In the genomic region with DNA sequence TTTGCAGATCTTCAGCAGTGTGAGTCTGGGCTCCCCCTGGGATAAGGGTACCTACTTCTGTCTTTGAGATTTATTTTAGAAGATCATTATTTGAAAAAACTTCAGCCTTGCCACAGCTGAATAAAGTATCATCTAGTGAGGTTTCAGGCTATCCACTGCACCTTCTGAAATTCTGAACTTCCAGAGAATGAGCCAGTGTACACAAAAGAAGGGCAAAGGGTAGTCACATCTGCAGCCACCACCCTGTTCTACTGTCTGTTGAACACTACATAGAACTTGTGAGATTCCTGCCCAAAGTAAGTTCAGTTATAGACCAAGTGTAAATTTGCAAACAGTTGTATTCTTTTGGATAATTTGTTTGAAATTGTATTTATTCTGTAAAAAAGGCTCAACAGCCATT, we compare ENCODE assay signal across 22 cellular contexts.
"Had no signal": no experiment of that assay in that cellular context is flagged by ENCODE, and none has a peak within 500 bp of the region (broad histone marks: within the 10 kb centered on the region; RNA-seq: fewer than 3 reads in every experiment).

No MANE protein-coding gene starts in this region.

- H2AFZ ChIP-seq: hepatocyte, neural progenitor cell had no signal

- H3K9ac ChIP-seq: neural progenitor cell had no signal

- H3K4me1 Mint-ChIP-seq: neural progenitor cell had no signal

- H3K4me2 ChIP-seq: hepatocyte, neural progenitor cell had no signal

- H3K27ac Mint-ChIP-seq: activated B cell treated with CpG ODN at 0.5 μM for 24 hours; activated T-helper 1 cell treated with anti-CD3 and anti-CD28 coated beads, Interleukin-12 subunit alpha, Interleukin-12 subunit beta, Interleukin-2, Interleukin-4 antibody, amounts not matched to agents 30 ng/mL and 10 ng/mL and 1 ng/mL, durations not matched to agents 14 hours and 24 hours and 36 hours; dendritic cell treated with granulocyte-macrophage colony-stimulating factor and Interleukin-4, amounts not matched to agents 40 ng/mL and 50 ng/mL, for 4 days; memory B cell; neural progenitor cell had no signal

- H3K4me3 Mint-ChIP-seq: activated B cell treated with CpG ODN at 0.5 μM for 24 hours; activated CD4-positive, alpha-beta T cell treated with anti-CD3 and anti-CD28 coated beads for 36 hours; activated naive CD8-positive, alpha-beta T cell; activated T-helper 1 cell treated with anti-CD3 and anti-CD28 coated beads, Interleukin-12 subunit alpha, Interleukin-12 subunit beta, Interleukin-2, Interleukin-4 antibody, amounts not matched to agents 30 ng/mL and 10 ng/mL and 1 ng/mL, durations not matched to agents 14 hours and 24 hours and 36 hours; dendritic cell treated with granulocyte-macrophage colony-stimulating factor and Interleukin-4, amounts not matched to agents 40 ng/mL and 50 ng/mL, for 4 days; memory B cell; neural progenitor cell; type B pancreatic cell had no signal

- H3K36me3 ChIP-seq: neural progenitor cell had no signal

- H3K79me2 ChIP-seq: hepatocyte had no signal

- H3K9me3 Mint-ChIP-seq: activated B cell treated with CpG ODN at 0.5 μM for 24 hours; activated T-helper 1 cell treated with anti-CD3 and anti-CD28 coated beads, Interleukin-12 subunit alpha, Interleukin-12 subunit beta, Interleukin-2, Interleukin-4 antibody, amounts not matched to agents 30 ng/mL and 10 ng/mL and 1 ng/mL, durations not matched to agents 14 hours and 24 hours and 36 hours; dendritic cell treated with granulocyte-macrophage colony-stimulating factor and Interleukin-4, amounts not matched to agents 40 ng/mL and 50 ng/mL, for 4 days; memory B cell; neural progenitor cell; type B pancreatic cell had no signal

- H3K27me3 ChIP-seq: adrenal gland, ascending aorta, brain microvascular endothelial cell, hepatocyte, neural progenitor cell, vagina had no signal

- H3K4me3 ChIP-seq: adrenal gland, ascending aorta, hepatocyte, neural progenitor cell, thoracic aorta, vagina had no signal

- H3K9me3 ChIP-seq: adrenal gland, ascending aorta, thoracic aorta, vagina had no signal

- H3K27ac ChIP-seq: adrenal gland, ascending aorta, brain microvascular endothelial cell, hepatocyte, neural progenitor cell, thoracic aorta, vagina had no signal

- DNase-seq: activated B cell treated with CpG ODN at 0.5 μM for 24 hours; activated CD4-positive, alpha-beta T cell treated with anti-CD3 and anti-CD28 coated beads for 36 hours; activated CD4-positive, alpha-beta T cell treated with anti-CD3 and anti-CD28 coated beads, Interleukin-2, amount 50 U/mL, for 48 hours; activated gamma-delta T cell treated with Interleukin-2 at 50 U/mL for 16 hours; adrenal gland; brain microvascular endothelial cell; caudate nucleus; effector CD4-positive, alpha-beta T cell; glutamatergic neuron; stimulated activated CD4-positive, alpha-beta T cell treated with anti-CD3 and anti-CD28 coated beads, Interleukin-2, amount 100 ng/mL, for 48 hours; stimulated activated naive CD4-positive, alpha-beta T cell treated with Interleukin-2 at 50 U/mL for 16 hours; T1000 had no signal

- ATAC-seq: activated CD4-positive, alpha-beta T cell treated with anti-CD3 and anti-CD28 coated beads for 36 hours had no signal

- H3K4me1 ChIP-seq: adrenal gland, ascending aorta, neural progenitor cell, vagina had no signal

- H3K27me3 Mint-ChIP-seq: activated B cell treated with CpG ODN at 0.5 μM for 24 hours; activated CD4-positive, alpha-beta T cell treated with anti-CD3 and anti-CD28 coated beads for 36 hours; activated naive CD8-positive, alpha-beta T cell; dendritic cell treated with granulocyte-macrophage colony-stimulating factor and Interleukin-4, amounts not matched to agents 40 ng/mL and 50 ng/mL, for 4 days; memory B cell; type B pancreatic cell had no signal
